Comparison of ENCODE assay signal across 12 cellular contexts in the genomic region with DNA sequence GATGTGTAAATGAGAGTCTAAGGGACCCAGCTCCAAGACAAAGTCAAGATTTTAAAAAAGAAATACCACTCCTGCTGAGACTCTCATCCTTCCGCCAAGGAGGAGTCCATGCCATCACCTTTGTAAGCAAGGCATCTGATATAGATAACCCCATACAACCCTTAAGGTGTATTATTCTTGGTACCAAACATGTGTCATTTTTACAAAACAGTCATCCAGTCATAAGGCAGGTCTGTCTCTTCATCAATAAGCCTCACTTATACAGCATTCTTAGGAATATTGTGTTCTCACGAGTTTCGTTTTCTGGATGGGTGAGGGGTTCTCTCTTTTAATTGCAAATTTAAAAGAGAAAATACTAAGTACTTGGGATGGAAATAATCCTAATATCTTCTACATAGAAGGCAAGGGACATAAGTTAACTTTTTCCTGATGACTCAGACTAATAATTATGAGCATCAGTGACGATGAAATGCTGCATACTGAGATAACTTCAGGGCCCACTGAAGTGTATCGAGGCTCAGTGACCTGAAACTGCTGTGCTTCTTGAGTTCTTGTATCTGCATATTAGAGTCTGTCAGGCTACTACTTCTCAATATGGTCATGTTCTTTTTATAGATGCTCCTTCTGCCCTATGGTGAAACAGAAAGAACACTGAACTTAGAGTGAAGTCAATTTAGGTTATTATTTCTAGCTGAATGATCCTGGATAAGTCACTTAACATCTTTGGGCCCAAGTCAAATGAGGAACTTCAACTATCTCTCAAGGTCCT.
DNase-seq lines count a peak whose midpoint lies in the region; ATAC-seq lines count a peak whose summit lies in the region.
"Had no signal": no experiment of that assay in that cellular context is flagged by ENCODE, and none has a peak within 500 bp of the region (broad histone marks: within the 10 kb centered on the region; RNA-seq: fewer than 3 reads in every experiment).

No MANE protein-coding gene starts in this region.

- peak overlapping the region in 5 of 6 donors; percentile 4 to 46 (median 27) for H3K27ac Mint-ChIP-seq in naive B cell
- H3K27ac Mint-ChIP-seq in naive thymus-derived CD8-positive, alpha-beta T cell = peak overlapping the region in 2 of 10 donors; percentile 24 to 45
- H3K27ac Mint-ChIP-seq in activated T-helper 2 cell treated with anti-CD3 and anti-CD28 coated beads, Interferon-gamma antibody, Interleukin-2, Interleukin-4, amounts not matched to agents 10 μg/mL and 5 μg/mL and 100 μg/mL, durations not matched to agents 14 hours and 24 hours and 36 hours = no peak overlapping the region

- peak; percentile 100 for ATAC-seq in GM18870 (IDR thresholded peaks at IDR 0.05; ENCODE audit: unreplicated experiment)
- peak; percentile 99 for ATAC-seq in GM21619 (IDR thresholded peaks at IDR 0.05; ENCODE audit: unreplicated experiment)
- ATAC-seq in HG03342 (IDR thresholded peaks at IDR 0.05; ENCODE audit: unreplicated experiment) = peak; percentile 100
- peak; percentile 93 to 96 for ATAC-seq in naive B cell (ENCODE audit: low read depth in 2 of 2)
- no peak for ATAC-seq in naive thymus-derived CD8-positive, alpha-beta T cell

- peaks cover 0 to 2% (median 0%) of the 10 kb centered on the region in 7 donors for H3K9me3 Mint-ChIP-seq in naive B cell
- peaks cover 0 to 8% (median 0%) of the 10 kb centered on the region in 9 donors for H3K9me3 Mint-ChIP-seq in naive thymus-derived CD8-positive, alpha-beta T cell
- no peaks in the 10 kb centered on the region for H3K9me3 Mint-ChIP-seq in activated T-helper 2 cell treated with anti-CD3 and anti-CD28 coated beads, Interferon-gamma antibody, Interleukin-2, Interleukin-4, amounts not matched to agents 10 μg/mL and 5 μg/mL and 100 μg/mL, durations not matched to agents 14 hours and 24 hours and 36 hours

- H3K4me1 Mint-ChIP-seq in naive B cell = peaks cover 35 to 47% (median 44%) of the 10 kb centered on the region in 3 donors
- H3K4me1 Mint-ChIP-seq in naive thymus-derived CD8-positive, alpha-beta T cell = peaks cover 22 to 78% (median 64%) of the 10 kb centered on the region in 4 donors
- peaks cover 16% of the 10 kb centered on the region for H3K4me1 Mint-ChIP-seq in activated T-helper 2 cell treated with anti-CD3 and anti-CD28 coated beads, Interferon-gamma antibody, Interleukin-2, Interleukin-4, amounts not matched to agents 10 μg/mL and 5 μg/mL and 100 μg/mL, durations not matched to agents 14 hours and 24 hours and 36 hours (ENCODE audit: low read depth)

- H3K36me3 Mint-ChIP-seq in naive B cell = peaks cover 0 to under 1% of the 10 kb centered on the region in 2 donors
- peaks cover 0 to 21% (median 15%) of the 10 kb centered on the region in 3 donors for H3K36me3 Mint-ChIP-seq in naive thymus-derived CD8-positive, alpha-beta T cell
- H3K36me3 Mint-ChIP-seq in activated T-helper 2 cell treated with anti-CD3 and anti-CD28 coated beads, Interferon-gamma antibody, Interleukin-2, Interleukin-4, amounts not matched to agents 10 μg/mL and 5 μg/mL and 100 μg/mL, durations not matched to agents 14 hours and 24 hours and 36 hours (ENCODE audit: low read depth) = peaks cover 8% of the 10 kb centered on the region

- H3K4me3 Mint-ChIP-seq in naive B cell = peak overlapping the region in 5 of 8 donors; percentile 3 to 60 (median 35)
- no peak overlapping the region for H3K4me3 Mint-ChIP-seq in naive thymus-derived CD8-positive, alpha-beta T cell
- no peak overlapping the region for H3K4me3 Mint-ChIP-seq in activated T-helper 2 cell treated with anti-CD3 and anti-CD28 coated beads, Interferon-gamma antibody, Interleukin-2, Interleukin-4, amounts not matched to agents 10 μg/mL and 5 μg/mL and 100 μg/mL, durations not matched to agents 14 hours and 24 hours and 36 hours (ENCODE audit: low read depth)

- DNase-seq in naive B cell (peak; percentile 51), NCI-H82 treated with DMSO at 0.1 percent for 48 hours (lab: John Stamatoyannopoulos, UW; ENCODE audit: unreplicated experiment) (no peak), OCI-M2 (lab: John Stamatoyannopoulos, UW; ENCODE audit: unreplicated experiment) (no peak)
- no peak for DNase-seq in naive thymus-derived CD8-positive, alpha-beta T cell
- no peak for DNase-seq in activated T-helper 2 cell treated with anti-CD3 and anti-CD28 coated beads, Interferon-gamma antibody, Interleukin-2, Interleukin-4, amounts not matched to agents 10 μg/mL and 5 μg/mL and 100 μg/mL, durations not matched to agents 14 hours and 24 hours and 36 hours (ENCODE audit: low spot score)
- DNase-seq: activated T-cell treated with anti-CD3 and anti-CD28 coated beads for 4 hours, cortex of kidney, MV-4-11, SIG-M5 had no signal

- intact Hi-C loops in activated T-helper 2 cell treated with anti-CD3 and anti-CD28 coated beads, Interferon-gamma antibody, Interleukin-2, Interleukin-4, amounts not matched to agents 10 μg/mL and 5 μg/mL and 100 μg/mL, durations not matched to agents 14 hours and 24 hours and 36 hours (cut with micrococcal nuclease) = no loop called here

- H3K27me3 Mint-ChIP-seq in naive B cell = no peaks in the 10 kb centered on the region
- H3K27me3 Mint-ChIP-seq in naive thymus-derived CD8-positive, alpha-beta T cell = no peaks in the 10 kb centered on the region
- H3K27me3 Mint-ChIP-seq in activated T-helper 2 cell treated with anti-CD3 and anti-CD28 coated beads, Interferon-gamma antibody, Interleukin-2, Interleukin-4, amounts not matched to agents 10 μg/mL and 5 μg/mL and 100 μg/mL, durations not matched to agents 14 hours and 24 hours and 36 hours (ENCODE audit: low read depth) = no peaks in the 10 kb centered on the region

- POLR2A ChIA-PET in naive thymus-derived CD8-positive, alpha-beta T cell (lab: Charles Lee) = interaction anchor here (0.5 kb wide), 1 partner anchor 128 kb away, joined by 3 read pairs; no protein-coding TSS in a partner anchor

Comparison
In these comparisons a context has a peak if more than half of its experiments do, and no peak if none do; other contexts are left out.
1. ATAC-seq: peak in GM18870 (single experiment), GM21619 (single experiment), HG03342 (single experiment) and naive B cell (2 of 2); none in naive thymus-derived CD8-positive, alpha-beta T cell (0 of 2).
2. H3K4me3 Mint-ChIP-seq: peak in naive B cell (5 of 8); none in naive thymus-derived CD8-positive, alpha-beta T cell (0 of 10) and activated T-helper 2 cell treated with anti-CD3 and anti-CD28 coated beads, Interferon-gamma antibody, Interleukin-2, Interleukin-4, amounts not matched to agents 10 μg/mL and 5 μg/mL and 100 μg/mL, durations not matched to agents 14 hours and 24 hours and 36 hours (single experiment).